ENCODE assay signal across 21 cellular contexts in genomic region chr5:74927336-74927735, GRCh38.
"Had no signal": no experiment of that assay in that cellular context is flagged by ENCODE, and none has a peak within 500 bp of the region (broad histone marks: within the 10 kb centered on the region; RNA-seq: fewer than 3 reads in every experiment).

No MANE protein-coding gene starts in this region.

- H3K27ac ChIP-seq: coronary artery, neural progenitor cell, pancreas, prostate gland, sigmoid colon, skin epidermis, testis, tibial nerve had no signal

- H3K4me1 Mint-ChIP-seq: immature natural killer cell; naive thymus-derived CD4-positive, alpha-beta T cell; stimulated activated naive CD8-positive, alpha-beta T cell treated with anti-CD3 and anti-CD28 coated beads, Interleukin-15, amount 100 ng/mL, for 72 hours had no signal

- H3K9me3 Mint-ChIP-seq: endodermal cell; immature natural killer cell; stimulated activated naive B cell treated with anti-CD40 and anti-IgM and Interleukin-4, amounts not matched to agents 10 μg/mL and 1 μg/mL and 100 μg/mL, for 72 hours; stimulated activated naive CD8-positive, alpha-beta T cell treated with anti-CD3 and anti-CD28 coated beads, Interleukin-15, amount 100 ng/mL, for 72 hours had no signal

- H3K36me3 Mint-ChIP-seq: immature natural killer cell; naive thymus-derived CD4-positive, alpha-beta T cell; stimulated activated naive B cell treated with anti-CD40 and anti-IgM and Interleukin-4, amounts not matched to agents 10 μg/mL and 1 μg/mL and 100 μg/mL, for 72 hours had no signal

- ATAC-seq: left colon; naive thymus-derived CD4-positive, alpha-beta T cell; pancreas; stimulated activated naive B cell treated with anti-CD40 and anti-IgM and Interleukin-4, amounts not matched to agents 10 μg/mL and 1 μg/mL and 100 μg/mL, for 72 hours; stimulated activated naive CD8-positive, alpha-beta T cell treated with anti-CD3 and anti-CD28 coated beads, Interleukin-15, amount 100 ng/mL, for 72 hours had no signal

- H3K4me3 Mint-ChIP-seq: endodermal cell; immature natural killer cell; naive thymus-derived CD4-positive, alpha-beta T cell; neural progenitor cell; stimulated activated naive B cell treated with anti-CD40 and anti-IgM and Interleukin-4, amounts not matched to agents 10 μg/mL and 1 μg/mL and 100 μg/mL, for 72 hours; stimulated activated naive CD8-positive, alpha-beta T cell treated with anti-CD3 and anti-CD28 coated beads, Interleukin-15, amount 100 ng/mL, for 72 hours had no signal

- DNase-seq: caudate nucleus; effector CD4-positive, alpha-beta T cell; endodermal cell; erythroblast; immature natural killer cell; left colon; naive thymus-derived CD4-positive, alpha-beta T cell; nucleus accumbens; pancreas; retina; sigmoid colon; stimulated activated CD4-positive, alpha-beta T cell treated with anti-CD3 and anti-CD28 coated beads, Interleukin-2, amount 100 ng/mL, for 24 hours; stimulated activated CD4-positive, alpha-beta T cell treated with anti-CD3 and anti-CD28 coated beads, Interleukin-4, amount 100 ng/mL, for 4 hours; stimulated activated naive B cell treated with anti-CD40 and anti-IgM and Interleukin-4, amounts not matched to agents 10 μg/mL and 1 μg/mL and 100 μg/mL, for 72 hours; stimulated activated naive CD8-positive, alpha-beta T cell treated with anti-CD3 and anti-CD28 coated beads, Interleukin-15, amount 100 ng/mL, for 72 hours; testis had no signal

- H3K27me3 ChIP-seq: neural progenitor cell, pancreas, sigmoid colon, testis, tibial nerve had no signal

- H3K9me3 ChIP-seq: pancreas, prostate gland, sigmoid colon, testis, tibial nerve had no signal

- H3K4me2 ChIP-seq: neural progenitor cell had no signal

- H3K4me3 ChIP-seq: coronary artery, neural progenitor cell, pancreas, prostate gland, sigmoid colon, skin epidermis, testis, tibial nerve had no signal

- H3K4me1 ChIP-seq: pancreas, prostate gland, sigmoid colon, tibial nerve had no signal

- H3K27me3 Mint-ChIP-seq: naive thymus-derived CD4-positive, alpha-beta T cell; stimulated activated naive CD8-positive, alpha-beta T cell treated with anti-CD3 and anti-CD28 coated beads, Interleukin-15, amount 100 ng/mL, for 72 hours had no signal

- H3K27ac Mint-ChIP-seq: endodermal cell; immature natural killer cell; naive thymus-derived CD4-positive, alpha-beta T cell; stimulated activated naive B cell treated with anti-CD40 and anti-IgM and Interleukin-4, amounts not matched to agents 10 μg/mL and 1 μg/mL and 100 μg/mL, for 72 hours; stimulated activated naive CD8-positive, alpha-beta T cell treated with anti-CD3 and anti-CD28 coated beads, Interleukin-15, amount 100 ng/mL, for 72 hours had no signal

- H3K9ac ChIP-seq: neural progenitor cell had no signal

- H3K36me3 ChIP-seq: neural progenitor cell, pancreas, prostate gland, sigmoid colon, tibial nerve had no signal

- H2AFZ ChIP-seq: neural progenitor cell had no signal
